In genomic region chr16:76879420-76879819, GRCh38 we compare ENCODE assay signal across 22 cellular contexts.
"Had no signal": no experiment of that assay in that cellular context is flagged by ENCODE, and none has a peak within 500 bp of the region (broad histone marks: within the 10 kb centered on the region; RNA-seq: fewer than 3 reads in every experiment).

No MANE protein-coding gene starts in this region.

- H3K27ac ChIP-seq: KMS-11, RWPE1 had no signal

- ATAC-seq: K562 had no signal

- H3K4me2 ChIP-seq: KMS-11, SK-N-SH had no signal

- FAIRE-seq: K562 had no signal

- H3K9ac ChIP-seq: KMS-11, SK-N-SH had no signal

- H3K4me3 ChIP-seq: K562 had no signal

- DNase-seq: Kasumi-1; MV-4-11; NCI-H1048; NCI-H1105; NCI-H1436 treated with DMSO at 0.1 percent for 48 hours; NCI-H187; NCI-H2029; NCI-H2081 treated with DMSO at 0.1 percent for 48 hours; NCI-H2171; NCI-H226; NCI-H446; NCI-H510A; NCI-H524 treated with DMSO at 0.1 percent for 48 hours; NCI-H69; NK-92 treated with Interleukin-12 subunit alpha and Interleukin-12 subunit beta, amount 100 ng/mL, for 24 hours; OCI-M1; SHP77; SK-N-SH; T-helper 1 cell had no signal

- H3K9me3 ChIP-seq: SK-N-SH had no signal
